In the genomic region with DNA sequence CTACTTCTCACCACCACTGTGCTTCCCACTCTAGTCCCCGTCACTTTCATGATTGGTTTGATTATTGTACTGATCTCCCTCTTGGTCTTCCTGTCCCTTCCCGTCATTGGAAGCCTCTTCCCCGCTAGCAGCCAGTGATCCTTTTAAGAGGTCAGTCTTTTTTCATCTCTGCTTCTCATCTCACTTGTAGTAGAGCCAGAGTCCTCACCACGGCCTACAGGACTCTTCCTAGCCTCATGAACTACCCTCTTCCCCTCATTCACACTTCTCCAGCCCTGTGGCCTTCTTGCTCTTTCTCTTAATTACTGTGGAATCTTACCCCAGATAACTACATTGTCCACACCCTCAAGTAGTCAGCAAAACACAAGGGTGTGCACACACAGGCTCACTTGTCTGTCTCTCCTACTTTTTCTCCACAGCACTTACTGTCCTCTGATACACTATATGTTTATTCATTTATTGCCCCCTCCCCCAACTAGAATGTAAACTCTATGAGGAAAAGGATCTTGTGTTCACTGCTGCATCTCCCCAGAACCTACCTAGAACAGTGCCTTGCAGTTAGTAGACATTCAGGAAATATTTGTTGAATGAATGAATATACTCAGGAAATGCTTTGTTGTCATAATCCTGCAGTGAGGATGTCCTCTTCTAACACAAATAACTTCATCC, we compare ENCODE assay signal across 13 cellular contexts.
DNase-seq lines count a peak whose midpoint lies in the region; ATAC-seq, FAIRE-seq and TF ChIP-seq lines count a peak whose summit lies in the region.
"Had no signal": no experiment of that assay in that cellular context is flagged by ENCODE, and none has a peak within 500 bp of the region (broad histone marks: within the 10 kb centered on the region; RNA-seq: fewer than 3 reads in every experiment).

No MANE protein-coding gene starts in this region.

- FAIRE-seq in A549 (lab: Jason Lieb, UNC) (no peak), keratinocyte (lab: Jason Lieb, UNC) (peak; percentile 36)

- peaks cover 18% of the 10 kb centered on the region for H3K4me1 ChIP-seq in A549
- H3K4me1 ChIP-seq in keratinocyte (ENCODE audit: control insufficient read depth, extremely low read depth, insufficient read depth, low read length): peaks cover 8% of the 10 kb centered on the region

- H3K9me3 ChIP-seq in A549: no peaks in the 10 kb centered on the region
- H3K9me3 ChIP-seq in keratinocyte (ENCODE audit: control insufficient read depth, low read depth, low read length): no peaks in the 10 kb centered on the region

- H3K36me3 ChIP-seq in keratinocyte (ENCODE audit: control insufficient read depth in 2 of 2, extremely low read depth in 1 of 2, insufficient read depth in 2 of 2, low read length in 2 of 2): peaks cover 8 to 27% of the 10 kb centered on the region in 2 experiments

- dilution Hi-C loops in keratinocyte (cut with MboI; ENCODE audit: extremely low pct_ligation_motif_present, low sequenced_read_pairs): no loop called here

- DNase-seq in A549 (ENCODE audit: low read depth in 1 of 2, low spot score in 1 of 2): no peak
- peak; percentile 68 for DNase-seq in ELR (ENCODE audit: low read depth)
- DNase-seq in amniotic epithelial cell (ENCODE audit: low read depth): peak; percentile 25
- DNase-seq in keratinocyte (ENCODE audit: low read depth, low spot score): no peak
- DNase-seq in Kasumi-1 (lab: John Stamatoyannopoulos, UW): no peak
- no peak for DNase-seq in NCI-H1105 treated with DMSO at 0.1 percent for 48 hours (lab: John Stamatoyannopoulos, UW)
- no peak for DNase-seq in DMS114 treated with DMSO at 0.1 percent for 48 hours (lab: John Stamatoyannopoulos, UW; ENCODE audit: unreplicated experiment)
- DNase-seq: activated CD4-positive, alpha-beta T cell treated with anti-CD3 and anti-CD28 coated beads for 48 hours; NCI-H1048; NCI-H524 treated with DMSO at 0.1 percent for 48 hours; stimulated activated CD4-positive, alpha-beta T cell treated with anti-CD3 and anti-CD28 coated beads, Interleukin-4, amount 100 ng/mL, for 1 hour had no signal

- H2AFZ ChIP-seq in keratinocyte (ENCODE audit: control insufficient read depth, low read length): no peak overlapping the region

- ATAC-seq in A549: peak; percentile 34 to 56; a peak in 3 of 6 replicates
- no peak for ATAC-seq in GM21529 (IDR thresholded peaks at IDR 0.05; ENCODE audit: unreplicated experiment)

- no peak overlapping the region for H3K9ac ChIP-seq in keratinocyte (ENCODE audit: control insufficient read depth, extremely low read depth, insufficient read depth, low read length)

- TF ChIP-seq POLR2A in A549 (IDR thresholded peaks at IDR 0.05; ENCODE audit: low read length): no peak

- peak overlapping the region in 1 of 2 experiments; percentile 8; a peak in 1 of 6 replicates for H3K27ac ChIP-seq in A549
- H3K27ac ChIP-seq in keratinocyte (ENCODE audit: control insufficient read depth, insufficient read depth, low read length): no peak overlapping the region
- H3K27ac ChIP-seq: C4-2B had no signal

- TF ChIP-seq CTCF in A549 (IDR thresholded peaks at IDR 0.05) (no peak), keratinocyte (optimal IDR thresholded peaks at IDR 0.05 in 1 of 3, IDR thresholded peaks at IDR 0.05 in 1 of 3, conservative IDR thresholded peaks at IDR 0.05 in 1 of 3; ENCODE audit: extremely low read depth in 1 of 3, insufficient read depth in 2 of 3, low read length in 3 of 3) (no peak)

- peaks cover 18% of the 10 kb centered on the region for H4K20me1 ChIP-seq in keratinocyte (ENCODE audit: control insufficient read depth, extremely low read depth, insufficient read depth, low read length)

- no peak overlapping the region for H3K4me3 ChIP-seq in A549
- H3K4me3 ChIP-seq in keratinocyte (ENCODE audit: control insufficient read depth in 2 of 3, extremely low read depth in 1 of 3, insufficient read depth in 2 of 3, low read depth in 1 of 3, low read length in 3 of 3): no peak overlapping the region

- POLR2A ChIA-PET in A549 (lab: Yijun Ruan, JAX): no interaction called here

- H3K4me2 ChIP-seq in A549 (peak overlapping the region; percentile 23; the same call in 2 of the 3 replicates), keratinocyte (ENCODE audit: control insufficient read depth, extremely low read depth, insufficient read depth, low read depth, low read length) (peak overlapping the region; percentile 19)

- H3K27me3 ChIP-seq in keratinocyte (ENCODE audit: control insufficient read depth, extremely low read depth, insufficient read depth, low read length): no peaks in the 10 kb centered on the region

- H3K9me1 ChIP-seq in keratinocyte (ENCODE audit: control insufficient read depth, extremely low read depth, insufficient read depth, low read length): peaks cover 2% of the 10 kb centered on the region

- peaks cover 68% of the 10 kb centered on the region for H3K79me2 ChIP-seq in keratinocyte (ENCODE audit: control insufficient read depth, insufficient read depth, low read length)

- TF ChIP-seq RAD21 in A549 (conservative IDR thresholded peaks at IDR 0.05 in 1 of 2, IDR thresholded peaks at IDR 0.05 in 1 of 2): no peak

- CTCF ChIA-PET in A549 (lab: Yijun Ruan, JAX): interaction anchor here (3.2 kb wide), 1 partner anchor 43 kb away, joined by 9 read pairs; no protein-coding TSS in a partner anchor

- 78% methylated on average over 4 of the region's 4 CpGs for WGBS in A549 (ENCODE audit: missing lambda C conversion rate)

- TF ChIP-seq EP300 in A549 (IDR thresholded peaks at IDR 0.05): no peak

TF ChIP-seq in A549, 52 proteins besides CTCF, POLR2A, EP300 and RAD21:
- no peak for TF ChIP-seq TFCP2L1 (CRISPR knock-in tag; IDR thresholded peaks at IDR 0.05)
- TF ChIP-seq CHD4 (IDR thresholded peaks at IDR 0.05; ENCODE audit: borderline replicate concordance): no peak
- TF ChIP-seq, protein P1, sequence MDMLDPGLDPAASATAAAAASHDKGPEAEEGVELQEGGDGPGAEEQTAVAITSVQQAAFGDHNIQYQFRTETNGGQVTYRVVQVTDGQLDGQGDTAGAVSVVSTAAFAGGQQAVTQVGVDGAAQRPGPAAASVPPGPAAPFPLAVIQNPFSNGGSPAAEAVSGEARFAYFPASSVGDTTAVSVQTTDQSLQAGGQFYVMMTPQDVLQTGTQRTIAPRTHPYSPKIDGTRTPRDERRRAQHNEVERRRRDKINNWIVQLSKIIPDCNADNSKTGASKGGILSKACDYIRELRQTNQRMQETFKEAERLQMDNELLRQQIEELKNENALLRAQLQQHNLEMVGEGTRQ (IDR thresholded peaks at IDR 0.05): no peak
- no peak for TF ChIP-seq HDAC2 (IDR thresholded peaks at IDR 0.05)
- TF ChIP-seq ZSCAN20 (CRISPR knock-in tag; IDR thresholded peaks at IDR 0.05): no peak
- TF ChIP-seq, protein P2, sequence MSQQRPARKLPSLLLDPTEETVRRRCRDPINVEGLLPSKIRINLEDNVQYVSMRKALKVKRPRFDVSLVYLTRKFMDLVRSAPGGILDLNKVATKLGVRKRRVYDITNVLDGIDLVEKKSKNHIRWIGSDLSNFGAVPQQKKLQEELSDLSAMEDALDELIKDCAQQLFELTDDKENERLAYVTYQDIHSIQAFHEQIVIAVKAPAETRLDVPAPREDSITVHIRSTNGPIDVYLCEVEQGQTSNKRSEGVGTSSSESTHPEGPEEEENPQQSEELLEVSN (IDR thresholded peaks at IDR 0.05; ENCODE audit: borderline replicate concordance, low read depth): no peak
- no peak for TF ChIP-seq NPAS2 (CRISPR knock-in tag; IDR thresholded peaks at IDR 0.05; ENCODE audit: borderline replicate concordance)
- TF ChIP-seq CEBPB (IDR thresholded peaks at IDR 0.05): no peak
- TF ChIP-seq TP53 (CRISPR knock-in tag; IDR thresholded peaks at IDR 0.05): no peak
- no peak for TF ChIP-seq RFX5 (IDR thresholded peaks at IDR 0.05)
- TF ChIP-seq FOXS1 (CRISPR knock-in tag; IDR thresholded peaks at IDR 0.05): no peak
- TF ChIP-seq JUNB (IDR thresholded peaks at IDR 0.05): no peak
- TF ChIP-seq, protein P3, sequence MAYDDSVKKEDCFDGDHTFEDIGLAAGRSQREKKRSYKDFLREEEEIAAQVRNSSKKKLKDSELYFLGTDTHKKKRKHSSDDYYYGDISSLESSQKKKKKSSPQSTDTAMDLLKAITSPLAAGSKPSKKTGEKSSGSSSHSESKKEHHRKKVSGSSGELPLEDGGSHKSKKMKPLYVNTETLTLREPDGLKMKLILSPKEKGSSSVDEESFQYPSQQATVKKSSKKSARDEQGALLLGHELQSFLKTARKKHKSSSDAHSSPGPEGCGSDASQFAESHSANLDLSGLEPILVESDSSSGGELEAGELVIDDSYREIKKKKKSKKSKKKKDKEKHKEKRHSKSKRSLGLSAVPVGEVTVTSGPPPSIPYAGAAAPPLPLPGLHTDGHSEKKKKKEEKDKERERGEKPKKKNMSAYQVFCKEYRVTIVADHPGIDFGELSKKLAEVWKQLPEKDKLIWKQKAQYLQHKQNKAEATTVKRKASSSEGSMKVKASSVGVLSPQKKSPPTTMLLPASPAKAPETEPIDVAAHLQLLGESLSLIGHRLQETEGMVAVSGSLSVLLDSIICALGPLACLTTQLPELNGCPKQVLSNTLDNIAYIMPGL (CRISPR knock-in tag; IDR thresholded peaks at IDR 0.05; ENCODE audit: borderline replicate concordance): no peak
- TF ChIP-seq, protein P4, sequence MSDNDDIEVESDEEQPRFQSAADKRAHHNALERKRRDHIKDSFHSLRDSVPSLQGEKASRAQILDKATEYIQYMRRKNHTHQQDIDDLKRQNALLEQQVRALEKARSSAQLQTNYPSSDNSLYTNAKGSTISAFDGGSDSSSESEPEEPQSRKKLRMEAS (IDR thresholded peaks at IDR 0.05): no peak
- TF ChIP-seq EHMT2 (IDR thresholded peaks at IDR 0.05; ENCODE audit: low read depth): no peak
- TF ChIP-seq, protein P5, sequence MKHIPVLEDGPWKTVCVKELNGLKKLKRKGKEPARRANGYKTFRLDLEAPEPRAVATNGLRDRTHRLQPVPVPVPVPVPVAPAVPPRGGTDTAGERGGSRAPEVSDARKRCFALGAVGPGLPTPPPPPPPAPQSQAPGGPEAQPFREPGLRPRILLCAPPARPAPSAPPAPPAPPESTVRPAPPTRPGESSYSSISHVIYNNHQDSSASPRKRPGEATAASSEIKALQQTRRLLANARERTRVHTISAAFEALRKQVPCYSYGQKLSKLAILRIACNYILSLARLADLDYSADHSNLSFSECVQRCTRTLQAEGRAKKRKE (CRISPR knock-in tag; IDR thresholded peaks at IDR 0.05; ENCODE audit: low read depth): no peak
- TF ChIP-seq CHD2 (IDR thresholded peaks at IDR 0.05; ENCODE audit: low read length, partially characterized antibody): no peak
- TF ChIP-seq MAZ (IDR thresholded peaks at IDR 0.05; ENCODE audit: borderline replicate concordance, low read depth, low read length): no peak
- TF ChIP-seq HEYL (CRISPR knock-in tag; IDR thresholded peaks at IDR 0.05): no peak

Comparison
In these comparisons a context has a peak if more than half of its experiments do, and no peak if none do; other contexts are left out.
1. DNase-seq: peak in ELR (single experiment) and amniotic epithelial cell (single experiment); none in A549 (0 of 2), keratinocyte (single experiment), Kasumi-1 (0 of 2), NCI-H1105 treated with DMSO at 0.1 percent for 48 hours (single experiment) and DMS114 treated with DMSO at 0.1 percent for 48 hours (single experiment).